ENCODE assay signal across 1 cellular context in genomic region chr7:139127648-139128047, GRCh38.
TF ChIP-seq lines count a peak whose summit lies in the region.

No MANE protein-coding gene starts in this region.

TF ChIP-seq in endothelial cell of umbilical vein, 7 proteins besides CTCF, POLR2A, EP300 and RAD21 (continued from another document):
- TF ChIP-seq MYC (IDR thresholded peaks at IDR 0.05; ENCODE audit: low read depth, low read length): no peak
- no peak for TF ChIP-seq EZH2 (IDR thresholded peaks at IDR 0.05; ENCODE audit: borderline replicate concordance, low read depth, low read length, severe bottlenecking)
- TF ChIP-seq FOS (IDR thresholded peaks at IDR 0.05; ENCODE audit: borderline replicate concordance, insufficient read depth, low read length): no peak
- TF ChIP-seq POLR2AphosphoS5 (IDR thresholded peaks at IDR 0.05; ENCODE audit: insufficient read depth, low read depth, low read length): no peak
